ENCODE assay signal across 1 cellular context in the genomic region with DNA sequence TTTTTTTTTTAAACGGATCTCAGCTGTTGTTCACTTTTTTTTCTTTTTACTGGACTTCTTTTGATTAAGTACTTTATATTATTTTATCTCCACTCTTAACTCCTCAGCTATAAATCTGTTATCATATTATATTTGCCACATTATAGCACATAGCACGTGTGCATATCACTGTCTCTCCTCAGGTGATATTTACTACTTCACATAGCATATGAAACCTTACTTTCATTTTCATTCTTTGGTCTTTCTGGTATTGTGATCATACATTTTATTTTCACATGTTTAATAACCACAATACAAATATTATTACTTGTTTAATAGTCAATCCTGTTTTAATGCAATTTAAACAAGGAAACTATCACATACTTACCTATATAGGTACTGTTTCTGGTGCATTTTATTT.
TF ChIP-seq lines count a peak whose summit lies in the region.

No MANE protein-coding gene starts in this region.

TF ChIP-seq in SK-N-SH, 30 proteins besides CTCF, POLR2A, EP300 and RAD21 (continued from another document):
- TF ChIP-seq, protein P1, sequence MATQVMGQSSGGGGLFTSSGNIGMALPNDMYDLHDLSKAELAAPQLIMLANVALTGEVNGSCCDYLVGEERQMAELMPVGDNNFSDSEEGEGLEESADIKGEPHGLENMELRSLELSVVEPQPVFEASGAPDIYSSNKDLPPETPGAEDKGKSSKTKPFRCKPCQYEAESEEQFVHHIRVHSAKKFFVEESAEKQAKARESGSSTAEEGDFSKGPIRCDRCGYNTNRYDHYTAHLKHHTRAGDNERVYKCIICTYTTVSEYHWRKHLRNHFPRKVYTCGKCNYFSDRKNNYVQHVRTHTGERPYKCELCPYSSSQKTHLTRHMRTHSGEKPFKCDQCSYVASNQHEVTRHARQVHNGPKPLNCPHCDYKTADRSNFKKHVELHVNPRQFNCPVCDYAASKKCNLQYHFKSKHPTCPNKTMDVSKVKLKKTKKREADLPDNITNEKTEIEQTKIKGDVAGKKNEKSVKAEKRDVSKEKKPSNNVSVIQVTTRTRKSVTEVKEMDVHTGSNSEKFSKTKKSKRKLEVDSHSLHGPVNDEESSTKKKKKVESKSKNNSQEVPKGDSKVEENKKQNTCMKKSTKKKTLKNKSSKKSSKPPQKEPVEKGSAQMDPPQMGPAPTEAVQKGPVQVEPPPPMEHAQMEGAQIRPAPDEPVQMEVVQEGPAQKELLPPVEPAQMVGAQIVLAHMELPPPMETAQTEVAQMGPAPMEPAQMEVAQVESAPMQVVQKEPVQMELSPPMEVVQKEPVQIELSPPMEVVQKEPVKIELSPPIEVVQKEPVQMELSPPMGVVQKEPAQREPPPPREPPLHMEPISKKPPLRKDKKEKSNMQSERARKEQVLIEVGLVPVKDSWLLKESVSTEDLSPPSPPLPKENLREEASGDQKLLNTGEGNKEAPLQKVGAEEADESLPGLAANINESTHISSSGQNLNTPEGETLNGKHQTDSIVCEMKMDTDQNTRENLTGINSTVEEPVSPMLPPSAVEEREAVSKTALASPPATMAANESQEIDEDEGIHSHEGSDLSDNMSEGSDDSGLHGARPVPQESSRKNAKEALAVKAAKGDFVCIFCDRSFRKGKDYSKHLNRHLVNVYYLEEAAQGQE (IDR thresholded peaks at IDR 0.05; ENCODE audit: low read depth, low read length) = no peak
- no peak for TF ChIP-seq GATA2 (CRISPR knock-in tag; IDR thresholded peaks at IDR 0.05)
- no peak for TF ChIP-seq NFIC (IDR thresholded peaks at IDR 0.05; ENCODE audit: borderline replicate concordance)
- TF ChIP-seq, protein P2, sequence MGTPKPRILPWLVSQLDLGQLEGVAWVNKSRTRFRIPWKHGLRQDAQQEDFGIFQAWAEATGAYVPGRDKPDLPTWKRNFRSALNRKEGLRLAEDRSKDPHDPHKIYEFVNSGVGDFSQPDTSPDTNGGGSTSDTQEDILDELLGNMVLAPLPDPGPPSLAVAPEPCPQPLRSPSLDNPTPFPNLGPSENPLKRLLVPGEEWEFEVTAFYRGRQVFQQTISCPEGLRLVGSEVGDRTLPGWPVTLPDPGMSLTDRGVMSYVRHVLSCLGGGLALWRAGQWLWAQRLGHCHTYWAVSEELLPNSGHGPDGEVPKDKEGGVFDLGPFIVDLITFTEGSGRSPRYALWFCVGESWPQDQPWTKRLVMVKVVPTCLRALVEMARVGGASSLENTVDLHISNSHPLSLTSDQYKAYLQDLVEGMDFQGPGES (IDR thresholded peaks at IDR 0.05; ENCODE audit: low read depth, low read length) = no peak
- TF ChIP-seq JUND (IDR thresholded peaks at IDR 0.05) = no peak
- no peak for TF ChIP-seq NRF1 (IDR thresholded peaks at IDR 0.05; ENCODE audit: low read depth, low read length)
- no peak for TF ChIP-seq TCF12 (IDR thresholded peaks at IDR 0.05)
- TF ChIP-seq RFX5 (IDR thresholded peaks at IDR 0.05; ENCODE audit: low read length) = no peak
- TF ChIP-seq RXRA (IDR thresholded peaks at IDR 0.05; ENCODE audit: borderline replicate concordance, low read depth) = no peak
- no peak for TF ChIP-seq TAF1 (IDR thresholded peaks at IDR 0.05; ENCODE audit: borderline replicate concordance, low read depth, low read length)
- no peak for TF ChIP-seq MEF2A (IDR thresholded peaks at IDR 0.05; ENCODE audit: borderline replicate concordance, low read depth)
- TF ChIP-seq, protein P3, sequence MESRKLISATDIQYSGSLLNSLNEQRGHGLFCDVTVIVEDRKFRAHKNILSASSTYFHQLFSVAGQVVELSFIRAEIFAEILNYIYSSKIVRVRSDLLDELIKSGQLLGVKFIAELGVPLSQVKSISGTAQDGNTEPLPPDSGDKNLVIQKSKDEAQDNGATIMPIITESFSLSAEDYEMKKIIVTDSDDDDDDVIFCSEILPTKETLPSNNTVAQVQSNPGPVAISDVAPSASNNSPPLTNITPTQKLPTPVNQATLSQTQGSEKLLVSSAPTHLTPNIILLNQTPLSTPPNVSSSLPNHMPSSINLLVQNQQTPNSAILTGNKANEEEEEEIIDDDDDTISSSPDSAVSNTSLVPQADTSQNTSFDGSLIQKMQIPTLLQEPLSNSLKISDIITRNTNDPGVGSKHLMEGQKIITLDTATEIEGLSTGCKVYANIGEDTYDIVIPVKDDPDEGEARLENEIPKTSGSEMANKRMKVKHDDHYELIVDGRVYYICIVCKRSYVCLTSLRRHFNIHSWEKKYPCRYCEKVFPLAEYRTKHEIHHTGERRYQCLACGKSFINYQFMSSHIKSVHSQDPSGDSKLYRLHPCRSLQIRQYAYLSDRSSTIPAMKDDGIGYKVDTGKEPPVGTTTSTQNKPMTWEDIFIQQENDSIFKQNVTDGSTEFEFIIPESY (IDR thresholded peaks at IDR 0.05; ENCODE audit: borderline replicate concordance, low read depth) = no peak
- no peak for TF ChIP-seq GABPA (IDR thresholded peaks at IDR 0.05; ENCODE audit: low read depth)
- no peak for TF ChIP-seq MXI1 (IDR thresholded peaks at IDR 0.05; ENCODE audit: low read depth, low read length)
- TF ChIP-seq RCOR1 (IDR thresholded peaks at IDR 0.05; ENCODE audit: low read length) = no peak
- TF ChIP-seq, protein P4, sequence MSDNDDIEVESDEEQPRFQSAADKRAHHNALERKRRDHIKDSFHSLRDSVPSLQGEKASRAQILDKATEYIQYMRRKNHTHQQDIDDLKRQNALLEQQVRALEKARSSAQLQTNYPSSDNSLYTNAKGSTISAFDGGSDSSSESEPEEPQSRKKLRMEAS (IDR thresholded peaks at IDR 0.05; ENCODE audit: low read depth) = no peak
